Comparison of ENCODE assay signal across 13 cellular contexts in genomic region chrX:104482757-104483156, GRCh38.
DNase-seq lines count a peak whose midpoint lies in the region; ATAC-seq, FAIRE-seq and TF ChIP-seq lines count a peak whose summit lies in the region.
"Had no signal": no experiment of that assay in that cellular context is flagged by ENCODE, and none has a peak within 500 bp of the region (broad histone marks: within the 10 kb centered on the region; RNA-seq: fewer than 3 reads in every experiment).

No MANE protein-coding gene starts in this region.

- H3K4me1 ChIP-seq in kidney (ENCODE audit: control insufficient read depth in 1 of 2, insufficient read depth in 1 of 2, low read depth in 1 of 2, low read length in 2 of 2): no peaks in the 10 kb centered on the region

- in situ Hi-C loops in astrocyte of the cerebellum (cut with HindIII; ENCODE audit: low sequenced_read_pairs): no loop called here

- no peak for ATAC-seq in GM18502 (IDR thresholded peaks at IDR 0.05; ENCODE audit: poor library complexity, unreplicated experiment)
- ATAC-seq in GM18868 (IDR thresholded peaks at IDR 0.05; ENCODE audit: unreplicated experiment): no peak

- intact Hi-C loops in kidney (cut with DNase I): no loop called here

- no peaks in the 10 kb centered on the region for H3K9me3 ChIP-seq in kidney (ENCODE audit: control insufficient read depth in 1 of 2, low read length in 2 of 2)

- TF ChIP-seq CTCF in C4-2B (conservative IDR thresholded peaks at IDR 0.05) (peak; percentile 32), astrocyte of the cerebellum (IDR thresholded peaks at IDR 0.05; ENCODE audit: low read depth, low read length, missing control alignments) (peak; percentile 9), kidney (IDR thresholded peaks at IDR 0.05; ENCODE audit: borderline replicate concordance, extremely low read depth, insufficient read depth) (no peak)

- peak; percentile 94 for FAIRE-seq in kidney (lab: Jason Lieb, UNC)
- FAIRE-seq: TTC549 had no signal

- no peak for TF ChIP-seq EP300 in Ishikawa (IDR thresholded peaks at IDR 0.05; ENCODE audit: borderline replicate concordance)

- DNase-seq in astrocyte of the cerebellum (ENCODE audit: low read depth) (no peak), kidney (no peak), KG1 (lab: John Stamatoyannopoulos, UW) (no peak)
- no peak for DNase-seq in stimulated activated CD4-positive, alpha-beta T cell treated with anti-CD3 and anti-CD28 coated beads, Interleukin-1b, Interleukin-23, amount 100 ng/mL, for 48 hours
- DNase-seq: CD4-positive, alpha-beta T cell; NCI-H2081; stimulated activated CD4-positive, alpha-beta T cell treated with anti-CD3 and anti-CD28 coated beads, Interleukin-4, amount 100 ng/mL, for 4 hours had no signal

- H3K4me3 ChIP-seq in astrocyte of the cerebellum (ENCODE audit: low read depth, low read length) (no peak overlapping the region), kidney (ENCODE audit: low read length in 2 of 2) (no peak overlapping the region)

- no peaks in the 10 kb centered on the region for H3K36me3 ChIP-seq in kidney (ENCODE audit: control insufficient read depth in 1 of 2, insufficient read depth in 2 of 2, low read length in 2 of 2)

- H3K9ac ChIP-seq in kidney (ENCODE audit: low read length in 2 of 2): no peak overlapping the region

- TF ChIP-seq RAD21 in Ishikawa (IDR thresholded peaks at IDR 0.05; ENCODE audit: low read depth): peak; percentile 29; the same call in 1 of the 2 replicates

- H3K27ac ChIP-seq in C4-2B: no peak overlapping the region
- no peak overlapping the region for H3K27ac ChIP-seq in kidney (ENCODE audit: low read depth in 2 of 2, low read length in 2 of 2)
- H3K27ac ChIP-seq: RWPE1 had no signal

TF ChIP-seq in Ishikawa, 13 proteins besides CTCF, POLR2A, EP300 and RAD21:
- no peak for TF ChIP-seq FOXM1 (IDR thresholded peaks at IDR 0.05; ENCODE audit: borderline replicate concordance, low read depth)
- 0 out of 2 replicates have a peak, but pooled peaks have one; percentile 24 for TF ChIP-seq TEAD4 (IDR thresholded peaks at IDR 0.05)
